18 cellular contexts compared by ENCODE assay signal in the genomic region with DNA sequence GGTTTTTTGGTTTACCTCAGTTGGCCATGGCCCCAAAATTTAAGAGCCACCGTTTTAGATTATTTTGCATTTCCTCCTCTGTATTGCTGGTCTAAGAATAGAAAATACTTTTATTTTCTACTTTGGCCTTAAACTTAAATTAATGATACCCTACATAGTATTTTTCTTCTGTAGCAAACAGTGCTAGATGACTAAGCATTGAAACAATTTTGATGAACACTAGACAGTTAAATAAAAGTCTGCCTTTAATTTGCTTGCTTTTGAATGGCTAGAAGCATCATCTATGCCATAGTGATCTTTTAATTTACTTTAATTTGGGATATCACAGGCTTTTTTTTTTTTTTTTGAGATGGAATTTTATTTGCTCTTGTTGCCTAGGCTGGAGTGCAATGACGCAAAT.
"Had no signal": no experiment of that assay in that cellular context is flagged by ENCODE, and none has a peak within 500 bp of the region (broad histone marks: within the 10 kb centered on the region; RNA-seq: fewer than 3 reads in every experiment).

No MANE protein-coding gene starts in this region.

- H3K4me1 ChIP-seq: upper lobe of right lung had no signal

- H3K4me1 Mint-ChIP-seq: mesothelial cell of epicardium; stimulated activated naive B cell treated with anti-CD40 and anti-IgM and Interleukin-4, amounts not matched to agents 10 μg/mL and 1 μg/mL and 100 μg/mL, for 72 hours; WTC11 had no signal

- DNase-seq: activated CD4-positive, alpha-beta memory T cell treated with anti-CD3 and anti-CD28 coated beads for 36 hours; activated CD4-positive, alpha-beta T cell treated with anti-CD3 and anti-CD28 coated beads for 36 hours; activated naive CD4-positive, alpha-beta T cell treated with Interleukin-2 at 50 U/mL for 16 hours; activated T-cell treated with anti-CD3 and anti-CD28 coated beads for 4 hours; aorta; effector CD4-positive, alpha-beta T cell; foreskin melanocyte; kidney; stimulated activated naive B cell treated with anti-CD40 and anti-IgM and Interleukin-4, amounts not matched to agents 10 μg/mL and 1 μg/mL and 100 μg/mL, for 72 hours; upper lobe of right lung had no signal

- H3K4me3 ChIP-seq: coronary artery, lung, upper lobe of right lung had no signal

- H3K27me3 Mint-ChIP-seq: activated CD4-positive, alpha-beta memory T cell treated with anti-CD3 and anti-CD28 coated beads for 36 hours; activated CD4-positive, alpha-beta T cell treated with anti-CD3 and anti-CD28 coated beads for 36 hours; natural killer cell treated with Interleukin-12 subunit alpha and Interleukin-12 subunit beta and Interleukin-15 and Interleukin-18, amount 100 ng/mL, for 72 hours; stimulated activated naive B cell treated with anti-CD40 and anti-IgM and Interleukin-4, amounts not matched to agents 10 μg/mL and 1 μg/mL and 100 μg/mL, for 72 hours had no signal

- H3K36me3 Mint-ChIP-seq: activated CD4-positive, alpha-beta memory T cell treated with anti-CD3 and anti-CD28 coated beads for 36 hours; mesothelial cell of epicardium; natural killer cell treated with Interleukin-12 subunit alpha and Interleukin-12 subunit beta and Interleukin-15 and Interleukin-18, amount 100 ng/mL, for 72 hours had no signal

- H3K9me3 ChIP-seq: upper lobe of right lung had no signal

- H3K27ac Mint-ChIP-seq: activated CD4-positive, alpha-beta memory T cell treated with anti-CD3 and anti-CD28 coated beads for 36 hours; activated CD4-positive, alpha-beta T cell treated with anti-CD3 and anti-CD28 coated beads for 36 hours; activated T-helper 2 cell treated with anti-CD3 and anti-CD28 coated beads, Interferon-gamma antibody, Interleukin-2, Interleukin-4, amounts not matched to agents 10 μg/mL and 5 μg/mL and 100 μg/mL, durations not matched to agents 14 hours and 24 hours and 36 hours; mesothelial cell of epicardium; natural killer cell treated with Interleukin-12 subunit alpha and Interleukin-12 subunit beta and Interleukin-15 and Interleukin-18, amount 100 ng/mL, for 72 hours; stimulated activated naive B cell treated with anti-CD40 and anti-IgM and Interleukin-4, amounts not matched to agents 10 μg/mL and 1 μg/mL and 100 μg/mL, for 72 hours; WTC11 had no signal

- H3K27ac ChIP-seq: coronary artery, upper lobe of right lung had no signal

- H3K9me3 Mint-ChIP-seq: activated CD4-positive, alpha-beta memory T cell treated with anti-CD3 and anti-CD28 coated beads for 36 hours; activated T-helper 2 cell treated with anti-CD3 and anti-CD28 coated beads, Interferon-gamma antibody, Interleukin-2, Interleukin-4, amounts not matched to agents 10 μg/mL and 5 μg/mL and 100 μg/mL, durations not matched to agents 14 hours and 24 hours and 36 hours; natural killer cell treated with Interleukin-12 subunit alpha and Interleukin-12 subunit beta and Interleukin-15 and Interleukin-18, amount 100 ng/mL, for 72 hours had no signal

- H3K27me3 ChIP-seq: upper lobe of right lung had no signal

- H3K4me3 Mint-ChIP-seq: activated CD4-positive, alpha-beta memory T cell treated with anti-CD3 and anti-CD28 coated beads for 36 hours; activated CD4-positive, alpha-beta T cell treated with anti-CD3 and anti-CD28 coated beads for 36 hours; mesothelial cell of epicardium; natural killer cell treated with Interleukin-12 subunit alpha and Interleukin-12 subunit beta and Interleukin-15 and Interleukin-18, amount 100 ng/mL, for 72 hours; stimulated activated naive B cell treated with anti-CD40 and anti-IgM and Interleukin-4, amounts not matched to agents 10 μg/mL and 1 μg/mL and 100 μg/mL, for 72 hours; WTC11 had no signal

- ATAC-seq: activated CD4-positive, alpha-beta T cell treated with anti-CD3 and anti-CD28 coated beads for 36 hours; esophagus mucosa; natural killer cell treated with Interleukin-12 subunit alpha and Interleukin-12 subunit beta and Interleukin-15 and Interleukin-18, amount 100 ng/mL, for 72 hours; sciatic nerve; stimulated activated naive B cell treated with anti-CD40 and anti-IgM and Interleukin-4, amounts not matched to agents 10 μg/mL and 1 μg/mL and 100 μg/mL, for 72 hours; upper lobe of right lung; WTC11 had no signal
